ENCODE assay signal across 8 cellular contexts in genomic region chr7:76302299-76303056, GRCh38. TPM values are rescaled to one million over a fixed set of nuclear protein-coding genes. Genes with fewer than 3 reads are reported as not detected.
A peak's percentile ranks its signal among the peaks of the same experiment; 100 is the strongest.
DNase-seq lines count a peak whose midpoint lies in the region; ATAC-seq lines count a peak whose summit lies in the region.

TSS of gene HSPB1 (plus strand) at chr7:76302673. CDS start at chr7:76302713, 40 bp downstream.

- intact Hi-C loops in left cardiac atrium (cut with DNase I), result no loop called here

- H3K27me3 Mint-ChIP-seq in T-cell, result no peaks in the 10 kb centered on the region

- ATAC-seq in T-cell (replicated peaks in 1 of 4) (peak; percentile 51 to 58 (median 53)), left cardiac atrium (peak; percentile 81 to 83), HG02840 (IDR thresholded peaks at IDR 0.05; ENCODE audit: low FRiP score, unreplicated experiment) (no peak)

- H3K4me3 Mint-ChIP-seq in T-cell, result peak within 1 kb of the TSS; percentile 88 to 95 (median 89)

- CTCF ChIA-PET in T-cell (lab: Charles Lee), result interaction anchor here in 1 of 2 donors (0.6 kb wide), 1 partner anchor 112 kb away, joined by 3 read pairs; no protein-coding TSS in a partner anchor

- no peaks in the 10 kb centered on the region for H3K9me3 Mint-ChIP-seq in T-cell

- H3K27me3 ChIP-seq in HAP-1 (ENCODE audit: low read depth), result no peaks in the 10 kb centered on the region

- no peaks in the 10 kb centered on the region for H3K36me3 Mint-ChIP-seq in T-cell

- peaks cover 12% of the 10 kb centered on the region for H3K36me3 ChIP-seq in HAP-1 (replicated peaks)

- peaks cover 16 to 17% (median 17%) of the 10 kb centered on the region in 3 donors for H3K4me1 Mint-ChIP-seq in T-cell

- peak within 1 kb of the TSS; percentile 91 to 92 for H3K27ac Mint-ChIP-seq in T-cell

- no peaks in the 10 kb centered on the region for H3K9me3 ChIP-seq in HAP-1

- DNase-seq in Daoy (ENCODE audit: low read depth) (peak; percentile 86), HAP-1 (ENCODE audit: low spot score in 2 of 2) (peak; percentile 90 to 95), NCI-H1417 (lab: John Stamatoyannopoulos, UW) (peak; percentile 85 to 93 (median 90)), T-cell (peak; percentile 28 to 71 (median 55)), anterior cingulate cortex (lab: John Stamatoyannopoulos, UW) (peak; percentile 22 to 96 (median 78)), left cardiac atrium (peak; percentile 96), pons (ENCODE audit: low spot score) (peak; percentile 89)

- POLR2A ChIA-PET in T-cell (lab: Charles Lee), result interaction anchor here in 1 of 2 donors (0.6 kb wide), 1 partner anchor 254 kb away, joined by 7 read pairs; no protein-coding TSS in a partner anchor

- H3K4me3 ChIP-seq in HAP-1, result peak within 1 kb of the TSS; percentile 69

- in situ Hi-C loops in HAP-1 (cut with MboI; ENCODE audit: low sequenced_read_pairs), result no loop called here

- peaks cover 13% of the 10 kb centered on the region for H3K4me1 ChIP-seq in HAP-1

RNA-seq across cellular contexts. Expression of gene HSPB1, which starts in this region (rescaled TPM):
- 27.8 and 32.1 TPM in 2 replicates for total RNA-seq in Daoy (2014; rRNA removed; shearing (Covaris generic))
- total RNA-seq in T-cell (10 to 100 TPM; 38.1 to 43.6 (median 40.1) TPM), left cardiac atrium (1,000 to 10,000 TPM; 1,191 to 2,127 TPM)

Comparison
In these comparisons a context has a peak if more than half of its experiments do, and no peak if none do; other contexts are left out.
1. RNA of gene HSPB1 (total RNA-seq): 1,191 to 2,127 TPM in left cardiac atrium; 38.1 to 43.6 TPM in T-cell and 27.8 to 32.1 TPM in Daoy; every median in the first group is over 10 times any median in the second.
2. Peak in every context shown above with its lines, with median percentiles within 50 percentile points of each other: DNase-seq.